In the genomic region with DNA sequence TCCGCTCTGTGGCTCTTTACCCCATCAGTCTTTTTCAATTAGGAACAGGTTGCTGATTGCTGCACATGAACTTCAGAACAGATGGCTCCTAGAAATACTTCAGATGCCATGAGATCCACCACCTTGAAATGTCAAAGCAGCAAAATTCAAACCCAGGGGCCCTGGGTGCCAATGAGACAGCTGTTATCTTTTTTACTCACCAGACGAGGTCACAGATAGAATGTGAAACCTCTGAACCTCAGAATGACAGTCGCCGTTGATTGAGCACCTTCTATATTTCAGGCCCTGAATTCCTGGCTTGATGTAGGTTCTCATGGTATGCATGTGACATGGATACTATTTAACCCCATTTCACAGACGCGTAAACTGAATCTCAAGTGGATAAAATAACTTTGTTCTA, we compare ENCODE assay signal across 8 cellular contexts.
"Had no signal": no experiment of that assay in that cellular context is flagged by ENCODE, and none has a peak within 500 bp of the region (broad histone marks: within the 10 kb centered on the region; RNA-seq: fewer than 3 reads in every experiment).

No MANE protein-coding gene starts in this region.

- ATAC-seq: GM23338 had no signal

- H3K4me3 ChIP-seq: GM23338 had no signal

- H2AFZ ChIP-seq: GM23338 had no signal

- H3K4me2 ChIP-seq: GM23338 had no signal

- FAIRE-seq: H1, H54, HTR-8/SVneo had no signal

- DNase-seq: H9, HCEC 1CT, IMR-90, KBM-7 had no signal
